ENCODE assay signal across 8 cellular contexts in genomic region chr4:16391196-16391595, GRCh38.
"Had no signal": no experiment of that assay in that cellular context is flagged by ENCODE, and none has a peak within 500 bp of the region (broad histone marks: within the 10 kb centered on the region; RNA-seq: fewer than 3 reads in every experiment).

No MANE protein-coding gene starts in this region.

- H3K9me3 ChIP-seq: HAP-1 had no signal

- H3K27ac ChIP-seq: GM23248 had no signal

- H3K36me3 ChIP-seq: HAP-1 had no signal

- H3K4me3 ChIP-seq: GM23248, GM23338, HAP-1 had no signal

- DNase-seq: GOT3, H7, H9, HCEC 1CT, HFFc6 had no signal
